ENCODE assay signal across 38 cellular contexts in genomic region chr20:19371112-19371511, GRCh38.
"Had no signal": no experiment of that assay in that cellular context is flagged by ENCODE, and none has a peak within 500 bp of the region (broad histone marks: within the 10 kb centered on the region; RNA-seq: fewer than 3 reads in every experiment).

No MANE protein-coding gene starts in this region.

- H3K27me3 Mint-ChIP-seq: activated naive CD4-positive, alpha-beta T cell treated with anti-CD3 and anti-CD28 coated beads, Interleukin-2, amount 50 U/mL, for 24 hours; activated naive CD8-positive, alpha-beta T cell treated with anti-CD3 and anti-CD28 coated beads for 36 hours; activated naive CD8-positive, alpha-beta T cell treated with anti-CD3 and anti-CD28 coated beads, Interleukin-2, amount 10 ng/mL, durations not matched to agents 7 days and 5 days; activated T-cell treated with anti-CD3 and anti-CD28 coated beads, Interleukin-2, amount 50 U/mL, for 24 hours; brain; central memory CD8-positive, alpha-beta T cell had no signal

- H3K27me3 ChIP-seq: adrenal gland, ascending aorta, body of pancreas, brain microvascular endothelial cell, breast epithelium, cardiac muscle cell had no signal

- H3K36me3 ChIP-seq: adrenal gland, ascending aorta, brain microvascular endothelial cell, breast epithelium, cardiac muscle cell had no signal

- H3K4me3 ChIP-seq: adrenal gland, ascending aorta, body of pancreas, breast epithelium, cardiac muscle cell had no signal

- H3K27ac ChIP-seq: adrenal gland, ascending aorta, body of pancreas, brain microvascular endothelial cell, breast epithelium, cardiac muscle cell had no signal

- H3K27ac Mint-ChIP-seq: activated naive CD4-positive, alpha-beta T cell treated with anti-CD3 and anti-CD28 coated beads for 36 hours; activated naive CD4-positive, alpha-beta T cell treated with anti-CD3 and anti-CD28 coated beads, Interleukin-2, amount 10 ng/mL, durations not matched to agents 7 days and 5 days; activated naive CD4-positive, alpha-beta T cell treated with anti-CD3 and anti-CD28 coated beads, Interleukin-2, amount 50 U/mL, for 24 hours; activated naive CD4-positive, alpha-beta T cell treated with anti-CD3 and anti-CD28 coated beads, Interleukin-2, amount 50 U/mL, for 72 hours; activated naive CD8-positive, alpha-beta T cell; activated naive CD8-positive, alpha-beta T cell treated with anti-CD3 and anti-CD28 coated beads for 36 hours; activated naive CD8-positive, alpha-beta T cell treated with anti-CD3 and anti-CD28 coated beads, Interleukin-2, amount 10 ng/mL, durations not matched to agents 7 days and 5 days; activated naive CD8-positive, alpha-beta T cell treated with anti-CD3 and anti-CD28 coated beads, Interleukin-2, amount 50 U/mL, for 24 hours; activated T-cell treated with anti-CD3 and anti-CD28 coated beads, Interleukin-2, amount 50 U/mL, for 24 hours; activated T-cell treated with anti-CD3 and anti-CD28 coated beads, Interleukin-2, amount 50 U/mL, for 72 hours; activated T-helper 1 cell treated with anti-CD3 and anti-CD28 coated beads, Interleukin-12 subunit alpha, Interleukin-12 subunit beta, Interleukin-2, Interleukin-4 antibody, amounts not matched to agents 30 ng/mL and 10 ng/mL and 1 ng/mL, durations not matched to agents 14 hours and 24 hours and 36 hours; activated T-helper 17 cell treated with anti-CD3 and anti-CD28 coated beads, Interleukin-2, amount 50 U/mL, for 72 hours; activated T-helper 2 cell treated with anti-CD3 and anti-CD28 coated beads, Interferon-gamma antibody, Interleukin-2, Interleukin-4, amounts not matched to agents 10 μg/mL and 5 μg/mL and 100 μg/mL, durations not matched to agents 14 hours and 24 hours and 36 hours; brain had no signal

- H3K9me3 ChIP-seq: adrenal gland, ascending aorta, body of pancreas, breast epithelium had no signal

- H3K4me3 Mint-ChIP-seq: activated naive CD4-positive, alpha-beta T cell treated with anti-CD3 and anti-CD28 coated beads for 36 hours; activated naive CD4-positive, alpha-beta T cell treated with anti-CD3 and anti-CD28 coated beads, Interleukin-2, amount 10 ng/mL, durations not matched to agents 7 days and 5 days; activated naive CD4-positive, alpha-beta T cell treated with anti-CD3 and anti-CD28 coated beads, Interleukin-2, amount 50 U/mL, for 24 hours; activated naive CD8-positive, alpha-beta T cell; activated naive CD8-positive, alpha-beta T cell treated with anti-CD3 and anti-CD28 coated beads for 36 hours; activated naive CD8-positive, alpha-beta T cell treated with anti-CD3 and anti-CD28 coated beads, Interleukin-2, amount 10 ng/mL, durations not matched to agents 7 days and 5 days; activated naive CD8-positive, alpha-beta T cell treated with anti-CD3 and anti-CD28 coated beads, Interleukin-2, amount 50 U/mL, for 24 hours; activated T-cell treated with anti-CD3 and anti-CD28 coated beads, Interleukin-2, amount 50 U/mL, for 24 hours; activated T-cell treated with anti-CD3 and anti-CD28 coated beads, Interleukin-2, amount 50 U/mL, for 4 hours; activated T-cell treated with anti-CD3 and anti-CD28 coated beads, Interleukin-2, amount 50 U/mL, for 72 hours; activated T-helper 1 cell treated with anti-CD3 and anti-CD28 coated beads, Interleukin-12 subunit alpha, Interleukin-12 subunit beta, Interleukin-2, Interleukin-4 antibody, amounts not matched to agents 30 ng/mL and 10 ng/mL and 1 ng/mL, durations not matched to agents 14 hours and 24 hours and 36 hours; activated T-helper 17 cell treated with anti-CD3 and anti-CD28 coated beads, Interleukin-2, amount 50 U/mL, for 72 hours; brain; central memory CD8-positive, alpha-beta T cell had no signal

- H3K9me3 Mint-ChIP-seq: activated naive CD4-positive, alpha-beta T cell treated with anti-CD3 and anti-CD28 coated beads for 36 hours; activated naive CD4-positive, alpha-beta T cell treated with anti-CD3 and anti-CD28 coated beads, Interleukin-2, amount 50 U/mL, for 24 hours; activated naive CD8-positive, alpha-beta T cell treated with anti-CD3 and anti-CD28 coated beads for 36 hours; activated naive CD8-positive, alpha-beta T cell treated with anti-CD3 and anti-CD28 coated beads, Interleukin-2, amount 10 ng/mL, durations not matched to agents 7 days and 5 days; activated naive CD8-positive, alpha-beta T cell treated with anti-CD3 and anti-CD28 coated beads, Interleukin-2, amount 50 U/mL, for 24 hours; activated T-cell treated with anti-CD3 and anti-CD28 coated beads, Interleukin-2, amount 50 U/mL, for 24 hours; activated T-cell treated with anti-CD3 and anti-CD28 coated beads, Interleukin-2, amount 50 U/mL, for 4 hours; activated T-helper 17 cell treated with anti-CD3 and anti-CD28 coated beads, Interleukin-2, amount 50 U/mL, for 72 hours; activated T-helper 2 cell treated with anti-CD3 and anti-CD28 coated beads, Interferon-gamma antibody, Interleukin-2, Interleukin-4, amounts not matched to agents 10 μg/mL and 5 μg/mL and 100 μg/mL, durations not matched to agents 14 hours and 24 hours and 36 hours had no signal

- H3K36me3 Mint-ChIP-seq: activated naive CD4-positive, alpha-beta T cell treated with anti-CD3 and anti-CD28 coated beads, Interleukin-2, amount 10 ng/mL, durations not matched to agents 7 days and 5 days; activated naive CD4-positive, alpha-beta T cell treated with anti-CD3 and anti-CD28 coated beads, Interleukin-2, amount 50 U/mL, for 24 hours; activated naive CD4-positive, alpha-beta T cell treated with anti-CD3 and anti-CD28 coated beads, Interleukin-2, amount 50 U/mL, for 72 hours; activated naive CD8-positive, alpha-beta T cell; activated naive CD8-positive, alpha-beta T cell treated with anti-CD3 and anti-CD28 coated beads for 36 hours; activated naive CD8-positive, alpha-beta T cell treated with anti-CD3 and anti-CD28 coated beads, Interleukin-2, amount 10 ng/mL, durations not matched to agents 7 days and 5 days; brain had no signal

- H3K4me1 Mint-ChIP-seq: activated naive CD4-positive, alpha-beta T cell treated with anti-CD3 and anti-CD28 coated beads, Interleukin-2, amount 10 ng/mL, durations not matched to agents 7 days and 5 days; activated naive CD4-positive, alpha-beta T cell treated with anti-CD3 and anti-CD28 coated beads, Interleukin-2, amount 50 U/mL, for 24 hours; activated naive CD8-positive, alpha-beta T cell treated with anti-CD3 and anti-CD28 coated beads for 36 hours; activated naive CD8-positive, alpha-beta T cell treated with anti-CD3 and anti-CD28 coated beads, Interleukin-2, amount 10 ng/mL, durations not matched to agents 7 days and 5 days; activated naive CD8-positive, alpha-beta T cell treated with anti-CD3 and anti-CD28 coated beads, Interleukin-2, amount 50 U/mL, for 24 hours; activated T-helper 17 cell treated with anti-CD3 and anti-CD28 coated beads, Interleukin-2, amount 50 U/mL, for 72 hours; central memory CD8-positive, alpha-beta T cell had no signal

- H3K4me1 ChIP-seq: adrenal gland, body of pancreas, breast epithelium had no signal

- DNase-seq: activated effector memory CD4-positive, alpha-beta T cell treated with anti-CD3 and anti-CD28 coated beads, Interleukin-2, amount 50 U/mL, for 16 hours; activated effector memory CD4-positive, alpha-beta T cell treated with Interleukin-2 at 50 U/mL for 16 hours; activated gamma-delta T cell; activated gamma-delta T cell treated with Interleukin-2 at 50 U/mL for 16 hours; activated naive CD4-positive, alpha-beta T cell; activated naive CD4-positive, alpha-beta T cell treated with anti-CD3 and anti-CD28 coated beads for 36 hours; activated naive CD4-positive, alpha-beta T cell treated with anti-CD3 and anti-CD28 coated beads, Interleukin-2, amount 10 ng/mL, durations not matched to agents 7 days and 5 days; activated naive CD4-positive, alpha-beta T cell treated with anti-CD3 and anti-CD28 coated beads, Interleukin-2, amount 50 U/mL, for 16 hours; activated naive CD4-positive, alpha-beta T cell treated with Interleukin-2 at 50 U/mL for 16 hours; activated naive CD8-positive, alpha-beta T cell treated with anti-CD3 and anti-CD28 coated beads for 36 hours; activated naive CD8-positive, alpha-beta T cell treated with anti-CD3 and anti-CD28 coated beads, Interleukin-2, amount 10 ng/mL, durations not matched to agents 7 days and 5 days; activated naive CD8-positive, alpha-beta T cell treated with anti-CD3 and anti-CD28 coated beads, Interleukin-2, amount 50 U/mL, for 24 hours; activated T-cell treated with anti-CD3 and anti-CD28 coated beads, Interleukin-2, amount 50 U/mL, for 1 hour; activated T-cell treated with anti-CD3 and anti-CD28 coated beads, Interleukin-2, amount 50 U/mL, for 24 hours; activated T-cell treated with anti-CD3 and anti-CD28 coated beads, Interleukin-2, amount 50 U/mL, for 4 hours; activated T-cell treated with anti-CD3 and anti-CD28 coated beads, Interleukin-2, amount 50 U/mL, for 48 hours; activated T-cell treated with anti-CD3 and anti-CD28 coated beads, Interleukin-2, amount 50 U/mL, for 72 hours; adrenal gland; amniotic stem cell; amygdala; anterior cingulate cortex; aorta; body of pancreas; brain microvascular endothelial cell; caudate nucleus; central memory CD4-positive, alpha-beta T cell; cerebellar nuclear complex had no signal

- ATAC-seq: activated naive CD4-positive, alpha-beta T cell treated with anti-CD3 and anti-CD28 coated beads, Interleukin-2, amount 50 U/mL, for 72 hours; activated naive CD8-positive, alpha-beta T cell treated with anti-CD3 and anti-CD28 coated beads, Interleukin-2, amount 50 U/mL, for 24 hours; activated T-cell treated with anti-CD3 and anti-CD28 coated beads, Interleukin-2, amount 50 U/mL, for 4 hours; activated T-cell treated with anti-CD3 and anti-CD28 coated beads, Interleukin-2, amount 50 U/mL, for 72 hours; activated T-helper 17 cell treated with anti-CD3 and anti-CD28 coated beads, Interleukin-2, amount 50 U/mL, for 72 hours; body of pancreas had no signal
